17 cellular contexts compared by ENCODE assay signal in genomic region chr11:109972939-109973338, GRCh38.
A peak's percentile ranks its signal among the peaks of the same experiment; 100 is the strongest.
DNase-seq lines count a peak whose midpoint lies in the region; ATAC-seq and TF ChIP-seq lines count a peak whose summit lies in the region.
"Had no signal": no experiment of that assay in that cellular context is flagged by ENCODE, and none has a peak within 500 bp of the region (broad histone marks: within the 10 kb centered on the region; RNA-seq: fewer than 3 reads in every experiment).

No MANE protein-coding gene starts in this region.

- peaks cover 25% of the 10 kb centered on the region for H3K4me1 ChIP-seq in psoas muscle

- H3K27ac Mint-ChIP-seq in activated T-helper 2 cell treated with anti-CD3 and anti-CD28 coated beads, Interferon-gamma antibody, Interleukin-2, Interleukin-4, amounts not matched to agents 10 μg/mL and 5 μg/mL and 100 μg/mL, durations not matched to agents 14 hours and 24 hours and 36 hours: peak overlapping the region; percentile 59
- H3K27ac Mint-ChIP-seq: activated naive CD4-positive, alpha-beta T cell treated with anti-CD3 and anti-CD28 coated beads, Interleukin-2, amount 10 ng/mL, durations not matched to agents 7 days and 5 days; B cell; T-helper 1 cell treated with Interleukin-12 subunit alpha and Interleukin-12 subunit beta and Interleukin-4 antibody, amounts not matched to agents 30 μg/mL and 1 μg/mL, for 36 hours had no signal

- H3K4me1 Mint-ChIP-seq in activated T-helper 2 cell treated with anti-CD3 and anti-CD28 coated beads, Interferon-gamma antibody, Interleukin-2, Interleukin-4, amounts not matched to agents 10 μg/mL and 5 μg/mL and 100 μg/mL, durations not matched to agents 14 hours and 24 hours and 36 hours (ENCODE audit: low read depth): peaks cover 57% of the 10 kb centered on the region

- peak; percentile 76 for DNase-seq in MV-4-11 (lab: John Stamatoyannopoulos, UW)
- no peak for DNase-seq in activated T-helper 2 cell treated with anti-CD3 and anti-CD28 coated beads, Interferon-gamma antibody, Interleukin-2, Interleukin-4, amounts not matched to agents 10 μg/mL and 5 μg/mL and 100 μg/mL, durations not matched to agents 14 hours and 24 hours and 36 hours (ENCODE audit: low spot score)
- no peak for DNase-seq in psoas muscle
- no peak for DNase-seq in epidermal melanocyte (ENCODE audit: insufficient read length, low spot score)
- no peak for DNase-seq in sciatic nerve (ENCODE audit: low spot score)
- DNase-seq: activated naive CD4-positive, alpha-beta T cell treated with anti-CD3 and anti-CD28 coated beads, Interleukin-2, amount 10 ng/mL, durations not matched to agents 7 days and 5 days; DMS 273 treated with DMSO at 0.1 percent for 48 hours; gastrocnemius medialis; left ventricle myocardium inferior; posterior cingulate gyrus; small intestine; stimulated activated CD4-positive, alpha-beta T cell treated with anti-CD3 and anti-CD28 coated beads, Interleukin-4, amount 100 ng/mL, for 4 hours; stimulated activated CD8-positive, alpha-beta memory T cell treated with anti-CD3 and anti-CD28 coated beads, Interleukin-4, amount 100 ng/mL, for 48 hours had no signal

- no peak overlapping the region for H3K4me3 Mint-ChIP-seq in activated T-helper 2 cell treated with anti-CD3 and anti-CD28 coated beads, Interferon-gamma antibody, Interleukin-2, Interleukin-4, amounts not matched to agents 10 μg/mL and 5 μg/mL and 100 μg/mL, durations not matched to agents 14 hours and 24 hours and 36 hours (ENCODE audit: low read depth)
- H3K4me3 Mint-ChIP-seq: activated naive CD4-positive, alpha-beta T cell treated with anti-CD3 and anti-CD28 coated beads, Interleukin-2, amount 10 ng/mL, durations not matched to agents 7 days and 5 days; T-helper 1 cell treated with Interleukin-12 subunit alpha and Interleukin-12 subunit beta and Interleukin-4 antibody, amounts not matched to agents 30 μg/mL and 1 μg/mL, for 36 hours had no signal

- intact Hi-C loops in activated T-helper 2 cell treated with anti-CD3 and anti-CD28 coated beads, Interferon-gamma antibody, Interleukin-2, Interleukin-4, amounts not matched to agents 10 μg/mL and 5 μg/mL and 100 μg/mL, durations not matched to agents 14 hours and 24 hours and 36 hours (cut with micrococcal nuclease): loop anchor here (10.0 kb wide), 1 partner anchor 402 kb away; no protein-coding TSS in a partner anchor
- intact Hi-C loops in psoas muscle (cut with DNase I) (no loop called here), sciatic nerve (cut with DNase I) (no loop called here)

- peaks cover 4% of the 10 kb centered on the region for H3K27me3 Mint-ChIP-seq in activated T-helper 2 cell treated with anti-CD3 and anti-CD28 coated beads, Interferon-gamma antibody, Interleukin-2, Interleukin-4, amounts not matched to agents 10 μg/mL and 5 μg/mL and 100 μg/mL, durations not matched to agents 14 hours and 24 hours and 36 hours (ENCODE audit: low read depth)

- ATAC-seq in GM21717 (IDR thresholded peaks at IDR 0.05; ENCODE audit: unreplicated experiment) (peak; percentile 5), psoas muscle (peak in 1 of 4 donors; percentile 56), GM21381 (IDR thresholded peaks at IDR 0.05; ENCODE audit: unreplicated experiment) (no peak), sciatic nerve (no peak)
- ATAC-seq: gastrocnemius medialis had no signal

- peaks cover 6% of the 10 kb centered on the region for H3K9me3 Mint-ChIP-seq in activated T-helper 2 cell treated with anti-CD3 and anti-CD28 coated beads, Interferon-gamma antibody, Interleukin-2, Interleukin-4, amounts not matched to agents 10 μg/mL and 5 μg/mL and 100 μg/mL, durations not matched to agents 14 hours and 24 hours and 36 hours
- H3K9me3 Mint-ChIP-seq: activated naive CD4-positive, alpha-beta T cell treated with anti-CD3 and anti-CD28 coated beads, Interleukin-2, amount 10 ng/mL, durations not matched to agents 7 days and 5 days had no signal

- no peak for TF ChIP-seq CTCF in psoas muscle (IDR thresholded peaks at IDR 0.05)

- H3K36me3 ChIP-seq in psoas muscle (ENCODE audit: insufficient read depth in 1 of 2, low read depth in 1 of 2): no peaks in the 10 kb centered on the region
- H3K36me3 ChIP-seq: gastrocnemius medialis, left ventricle myocardium inferior had no signal

- H3K4me3 ChIP-seq in psoas muscle: no peak overlapping the region
- H3K4me3 ChIP-seq: gastrocnemius medialis, left ventricle myocardium inferior had no signal

- H3K36me3 Mint-ChIP-seq in activated T-helper 2 cell treated with anti-CD3 and anti-CD28 coated beads, Interferon-gamma antibody, Interleukin-2, Interleukin-4, amounts not matched to agents 10 μg/mL and 5 μg/mL and 100 μg/mL, durations not matched to agents 14 hours and 24 hours and 36 hours (ENCODE audit: low read depth): peaks cover 8% of the 10 kb centered on the region

- no peaks in the 10 kb centered on the region for H3K9me3 ChIP-seq in psoas muscle
- H3K9me3 ChIP-seq: gastrocnemius medialis had no signal

- H3K27ac ChIP-seq in psoas muscle: peak overlapping the region; percentile 11
- H3K27ac ChIP-seq: left ventricle myocardium inferior had no signal

- H3K27me3 ChIP-seq in psoas muscle (ENCODE audit: insufficient read depth in 3 of 3, low read length in 2 of 3): no peaks in the 10 kb centered on the region
- H3K27me3 ChIP-seq: gastrocnemius medialis had no signal
